23 cellular contexts compared by ENCODE assay signal in genomic region chr1:18569251-18569650, GRCh38.
"Had no signal": no experiment of that assay in that cellular context is flagged by ENCODE, and none has a peak within 500 bp of the region (broad histone marks: within the 10 kb centered on the region; RNA-seq: fewer than 3 reads in every experiment).

No MANE protein-coding gene starts in this region.

- H3K9me3 ChIP-seq: adrenal gland, Peyer's patch had no signal

- H3K36me3 ChIP-seq: adrenal gland, Peyer's patch had no signal

- H3K4me1 ChIP-seq: adrenal gland, Peyer's patch had no signal

- ATAC-seq: activated naive CD4-positive, alpha-beta T cell treated with anti-CD3 and anti-CD28 coated beads, Interleukin-2, amount 50 U/mL, for 72 hours; activated T-cell treated with anti-CD3 and anti-CD28 coated beads, Interleukin-2, amount 50 U/mL, for 4 hours; PC-3 had no signal

- H3K27ac ChIP-seq: adrenal gland, KMS-11, Peyer's patch had no signal

- DNase-seq: activated B cell treated with CpG ODN at 0.5 μM for 24 hours; activated CD4-positive, alpha-beta memory T cell treated with anti-CD3 and anti-CD28 coated beads for 36 hours; activated CD4-positive, alpha-beta T cell treated with anti-CD3 and anti-CD28 coated beads for 4 hours; activated CD4-positive, alpha-beta T cell treated with anti-CD3 and anti-CD28 coated beads, Interleukin-2, amount 50 U/mL, for 1 hour; activated CD4-positive, CD25-positive, alpha-beta regulatory T cell treated with anti-CD3 and anti-CD28 coated beads, Interleukin-2, amount 50 U/mL, for 72 hours; activated CD8-positive, alpha-beta memory T cell treated with anti-CD3 and anti-CD28 coated beads, Interleukin-2, amount 50 U/mL, for 4 hours; activated gamma-delta T cell treated with Interleukin-2 at 50 U/mL for 16 hours; activated naive CD4-positive, alpha-beta T cell treated with anti-CD3 and anti-CD28 coated beads for 36 hours; activated T-cell treated with anti-CD3 and anti-CD28 coated beads for 4 hours; activated T-cell treated with anti-CD3 and anti-CD28 coated beads, Interleukin-2, amount 50 U/mL, for 4 hours; adrenal gland; central memory CD4-positive, alpha-beta T cell; MM.1S; MV-4-11; NCI-H1436 treated with DMSO at 0.1 percent for 48 hours; NCI-H1694 treated with DMSO at 0.1 percent for 48 hours; NCI-H2081 treated with DMSO at 0.1 percent for 48 hours; NCI-H345; NCI-H524 treated with DMSO at 0.1 percent for 48 hours; PC-3; Peyer's patch had no signal

- H3K4me3 ChIP-seq: adrenal gland, Peyer's patch had no signal

- H3K27me3 ChIP-seq: adrenal gland, Peyer's patch had no signal
